In genomic region chr16:50369133-50369804, GRCh38 we compare ENCODE assay signal across 1 cellular context.
TF ChIP-seq lines count a peak whose summit lies in the region.

No MANE protein-coding gene starts in this region.

TF ChIP-seq in HepG2, 621 proteins besides CTCF, POLR2A, EP300 and RAD21:
- TF ChIP-seq ZNF609 (CRISPR knock-in tag; IDR thresholded peaks at IDR 0.05; ENCODE audit: borderline replicate concordance) (no peak), KDM6A (CRISPR knock-in tag; IDR thresholded peaks at IDR 0.05; ENCODE audit: low read depth) (no peak), ZNF512B (CRISPR knock-in tag; IDR thresholded peaks at IDR 0.05; ENCODE audit: borderline replicate concordance) (0 out of 2 replicates have a peak, but pooled peaks have one; percentile 69), ZFP1 (CRISPR knock-in tag; IDR thresholded peaks at IDR 0.05) (no peak), ZNF710 (CRISPR knock-in tag; IDR thresholded peaks at IDR 0.05; ENCODE audit: borderline replicate concordance) (peak; percentile 85), ZNF282 (IDR thresholded peaks at IDR 0.05; ENCODE audit: partially characterized antibody) (peak; percentile 79), FOXP1 (IDR thresholded peaks at IDR 0.05) (0 out of 2 replicates have a peak, but pooled peaks have one; percentile 37), FOXP1 (CRISPR knock-in tag; IDR thresholded peaks at IDR 0.05) (no peak), JUNB (CRISPR knock-in tag; IDR thresholded peaks at IDR 0.05; ENCODE audit: borderline replicate concordance) (0 out of 2 replicates have a peak, but pooled peaks have one; percentile 29), NONO (IDR thresholded peaks at IDR 0.05) (0 out of 2 replicates have a peak, but pooled peaks have one; percentile 88), NONO (CRISPR knock-in tag; conservative IDR thresholded peaks at IDR 0.05) (no peak), ZBTB40 (IDR thresholded peaks at IDR 0.05) (peak; percentile 32; the same call in 1 of the 2 replicates), ZBTB40 (CRISPR knock-in tag; IDR thresholded peaks at IDR 0.05) (no peak), ZFP36L2 (CRISPR knock-in tag; IDR thresholded peaks at IDR 0.05) (no peak), NBN (conservative IDR thresholded peaks at IDR 0.05) (peak; percentile 83; the same call in 1 of the 2 replicates), ATM (IDR thresholded peaks at IDR 0.05; ENCODE audit: borderline replicate concordance) (peak; percentile 69; the same call in 1 of the 2 replicates), ATF7 (IDR thresholded peaks at IDR 0.05) (0 out of 2 replicates have a peak, but pooled peaks have one; percentile 9), ATF7 (CRISPR knock-in tag; IDR thresholded peaks at IDR 0.05) (no peak), MATR3 (CRISPR knock-in tag; IDR thresholded peaks at IDR 0.05) (no peak), FOXA1 (IDR thresholded peaks at IDR 0.05) (0 out of 2 replicates have a peak, but pooled peaks have one; percentile 36), FOXA1 (CRISPR knock-in tag; IDR thresholded peaks at IDR 0.05) (no peak), FOXK2 (IDR thresholded peaks at IDR 0.05) (peak; percentile 39; the same call in 1 of the 2 replicates), RFX3 (CRISPR knock-in tag; IDR thresholded peaks at IDR 0.05) (no peak), ARNT (IDR thresholded peaks at IDR 0.05) (peak; percentile 88; the same call in 1 of the 2 replicates), HNRNPK (IDR thresholded peaks at IDR 0.05; ENCODE audit: low read depth, low read length, poor library complexity, severe bottlenecking) (no peak), SP1 (IDR thresholded peaks at IDR 0.05) (0 out of 2 replicates have a peak, but pooled peaks have one; percentile 63), SP1 (CRISPR knock-in tag; IDR thresholded peaks at IDR 0.05) (peak; percentile 9; the same call in 1 of the 2 replicates), ZBTB25 (CRISPR knock-in tag; IDR thresholded peaks at IDR 0.05) (no peak), IKZF1 (IDR thresholded peaks at IDR 0.05) (peak; percentile 83; the same call in 1 of the 2 replicates), PCBP2 (optimal IDR thresholded peaks at IDR 0.05; ENCODE audit: low read depth, low read length, poor library complexity, severe bottlenecking) (peak; percentile 57)
- TF ChIP-seq, protein P1, sequence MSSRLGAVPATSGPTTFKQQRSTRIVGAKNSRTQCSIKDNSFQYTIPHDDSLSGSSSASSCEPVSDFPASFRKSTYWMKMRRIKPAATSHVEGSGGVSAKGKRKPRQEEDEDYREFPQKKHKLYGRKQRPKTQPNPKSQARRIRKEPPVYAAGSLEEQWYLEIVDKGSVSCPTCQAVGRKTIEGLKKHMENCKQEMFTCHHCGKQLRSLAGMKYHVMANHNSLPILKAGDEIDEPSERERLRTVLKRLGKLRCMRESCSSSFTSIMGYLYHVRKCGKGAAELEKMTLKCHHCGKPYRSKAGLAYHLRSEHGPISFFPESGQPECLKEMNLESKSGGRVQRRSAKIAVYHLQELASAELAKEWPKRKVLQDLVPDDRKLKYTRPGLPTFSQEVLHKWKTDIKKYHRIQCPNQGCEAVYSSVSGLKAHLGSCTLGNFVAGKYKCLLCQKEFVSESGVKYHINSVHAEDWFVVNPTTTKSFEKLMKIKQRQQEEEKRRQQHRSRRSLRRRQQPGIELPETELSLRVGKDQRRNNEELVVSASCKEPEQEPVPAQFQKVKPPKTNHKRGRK (CRISPR knock-in tag; IDR thresholded peaks at IDR 0.05) = peak; percentile 100
- TF ChIP-seq, protein P2, sequence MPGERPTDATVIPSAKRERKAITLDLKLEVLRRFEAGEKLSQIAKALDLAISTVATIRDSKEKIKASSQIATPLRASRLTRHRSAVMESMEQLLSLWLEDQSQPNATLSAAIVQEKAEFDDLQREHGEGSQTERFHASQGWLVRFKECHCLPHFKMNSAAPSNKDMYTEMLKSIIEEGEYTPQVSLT (CRISPR knock-in tag; IDR thresholded peaks at IDR 0.05; ENCODE audit: borderline replicate concordance, low read depth) = no peak
